In genomic region chr9:35054871-35055644, GRCh38 we compare ENCODE assay signal across 2 cellular contexts.
TF ChIP-seq lines count a peak whose summit lies in the region.

No MANE protein-coding gene starts in this region.

TF ChIP-seq in HCT116, 20 proteins besides CTCF, POLR2A, EP300 and RAD21:
- TF ChIP-seq ZFX (IDR thresholded peaks at IDR 0.05) (no peak), EZH2 (IDR thresholded peaks at IDR 0.05) (no peak)

TF ChIP-seq in K562, 482 proteins besides CTCF, POLR2A, EP300 and RAD21:
- TF ChIP-seq POLR2G (IDR thresholded peaks at IDR 0.05; ENCODE audit: low read depth, low read length) = peak; percentile 38
- TF ChIP-seq ELF4 (CRISPR knock-in tag; IDR thresholded peaks at IDR 0.05) = no peak
- TF ChIP-seq SUPT5H (IDR thresholded peaks at IDR 0.05) = peak; percentile 51; the same call in 1 of the 2 replicates
- no peak for TF ChIP-seq RUNX1 (IDR thresholded peaks at IDR 0.05; ENCODE audit: low read depth)
- TF ChIP-seq POLR2B (IDR thresholded peaks at IDR 0.05; ENCODE audit: low read depth, partially characterized antibody) = peak; percentile 15
- TF ChIP-seq THRB (CRISPR knock-in tag; conservative IDR thresholded peaks at IDR 0.05) = 0 out of 2 replicates have a peak, but pooled peaks have one; percentile 44
